Comparison of ENCODE assay signal across 17 cellular contexts in the genomic region with DNA sequence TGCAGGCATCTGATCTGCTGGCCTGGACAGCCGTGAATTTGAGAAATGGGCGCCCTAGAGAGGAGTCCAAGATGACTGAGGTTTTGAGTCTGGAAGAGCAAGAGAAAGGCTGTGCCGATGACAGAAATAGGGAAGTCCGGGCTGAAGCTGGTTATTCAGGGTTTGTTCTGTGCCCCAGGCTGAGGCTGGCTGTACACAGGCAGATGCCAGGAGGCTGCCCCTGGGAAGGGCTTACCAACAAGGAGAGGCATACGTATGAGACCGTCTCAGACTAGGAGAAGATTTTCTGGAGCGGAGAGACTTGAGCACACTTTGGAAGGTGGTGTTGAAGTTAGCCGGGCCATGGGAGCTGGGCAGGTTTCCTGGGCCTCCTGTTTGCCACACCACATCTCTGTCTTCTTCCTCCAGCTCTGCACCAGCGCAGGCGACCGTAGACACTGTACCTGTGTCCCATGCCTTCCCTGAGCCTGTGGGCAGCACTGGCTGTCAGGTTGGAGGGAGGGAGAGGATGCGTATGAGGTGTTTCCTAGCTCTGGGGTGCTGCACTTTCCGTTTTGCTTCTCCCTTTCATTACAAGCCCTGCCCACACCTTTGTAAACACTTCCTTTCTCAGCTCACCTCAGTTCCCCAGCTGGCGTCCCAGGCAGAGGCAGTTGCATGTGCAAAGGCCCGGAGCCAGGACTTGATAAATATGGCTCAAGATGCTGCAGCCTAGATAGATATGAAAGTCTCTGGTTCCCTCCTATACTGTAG.
DNase-seq lines count a peak whose midpoint lies in the region; ATAC-seq and TF ChIP-seq lines count a peak whose summit lies in the region.
"Had no signal": no experiment of that assay in that cellular context is flagged by ENCODE, and none has a peak within 500 bp of the region (broad histone marks: within the 10 kb centered on the region; RNA-seq: fewer than 3 reads in every experiment).

No MANE protein-coding gene starts in this region.

- H3K4me1 Mint-ChIP-seq in activated naive CD8-positive, alpha-beta T cell treated with anti-CD3 and anti-CD28 coated beads, Interleukin-2, amount 50 U/mL, for 24 hours: peaks cover 5% of the 10 kb centered on the region
- peaks cover 29% of the 10 kb centered on the region for H3K4me1 Mint-ChIP-seq in osteocyte (ENCODE audit: unreplicated experiment)
- H3K4me1 Mint-ChIP-seq in natural killer cell treated with Interleukin-12 subunit alpha and Interleukin-12 subunit beta and Interleukin-15 and Interleukin-18, amount 100 ng/mL, for 72 hours (ENCODE audit: low read depth in 2 of 2): peaks cover 14 to 17% of the 10 kb centered on the region in 2 donors

- peaks cover 0 to 64% (median 5%) of the 10 kb centered on the region in 11 experiments; a peak in 9 of 22 replicates for H3K36me3 ChIP-seq in BLaER1 treated with 17β-estradiol and CSF1 and Interleukin-3, amounts not matched to agents 10 nM and 100 nM
- H3K36me3 ChIP-seq: BE2C, upper lobe of left lung had no signal

- no peak overlapping the region for H3K9ac ChIP-seq in BLaER1 treated with 17β-estradiol and CSF1 and Interleukin-3, amounts not matched to agents 10 nM and 100 nM

- peak overlapping the region; percentile 75 to 97 (median 84) for H3K4me2 ChIP-seq in BLaER1 treated with 17β-estradiol and CSF1 and Interleukin-3, amounts not matched to agents 10 nM and 100 nM

- H3K4me3 ChIP-seq in BLaER1 treated with 17β-estradiol and CSF1 and Interleukin-3, amounts not matched to agents 10 nM and 100 nM: no peak overlapping the region
- H3K4me3 ChIP-seq: upper lobe of left lung had no signal

- peak; percentile 20 for ATAC-seq in activated naive CD8-positive, alpha-beta T cell treated with anti-CD3 and anti-CD28 coated beads, Interleukin-2, amount 50 U/mL, for 24 hours
- ATAC-seq in natural killer cell treated with Interleukin-12 subunit alpha and Interleukin-12 subunit beta and Interleukin-15 and Interleukin-18, amount 100 ng/mL, for 72 hours: no peak
- ATAC-seq in HG02798 (IDR thresholded peaks at IDR 0.05; ENCODE audit: poor library complexity, unreplicated experiment) (no peak), HG03025 (IDR thresholded peaks at IDR 0.05; ENCODE audit: low FRiP score, unreplicated experiment) (no peak)
- ATAC-seq: foreskin keratinocyte had no signal

- H3K27ac Mint-ChIP-seq in activated naive CD8-positive, alpha-beta T cell treated with anti-CD3 and anti-CD28 coated beads, Interleukin-2, amount 50 U/mL, for 24 hours: no peak overlapping the region
- no peak overlapping the region for H3K27ac Mint-ChIP-seq in osteocyte (ENCODE audit: unreplicated experiment)
- H3K27ac Mint-ChIP-seq in natural killer cell treated with Interleukin-12 subunit alpha and Interleukin-12 subunit beta and Interleukin-15 and Interleukin-18, amount 100 ng/mL, for 72 hours: no peak overlapping the region

- peaks cover 32 to 63% (median 42%) of the 10 kb centered on the region in 10 experiments for H3K4me1 ChIP-seq in BLaER1 treated with 17β-estradiol and CSF1 and Interleukin-3, amounts not matched to agents 10 nM and 100 nM
- H3K4me1 ChIP-seq: BE2C, foreskin keratinocyte had no signal

- no peak overlapping the region for H3K4me3 Mint-ChIP-seq in activated naive CD8-positive, alpha-beta T cell treated with anti-CD3 and anti-CD28 coated beads, Interleukin-2, amount 50 U/mL, for 24 hours
- H3K4me3 Mint-ChIP-seq in osteocyte (ENCODE audit: unreplicated experiment): no peak overlapping the region
- no peak overlapping the region for H3K4me3 Mint-ChIP-seq in natural killer cell treated with Interleukin-12 subunit alpha and Interleukin-12 subunit beta and Interleukin-15 and Interleukin-18, amount 100 ng/mL, for 72 hours

- H3K27ac ChIP-seq in BLaER1 treated with 17β-estradiol and CSF1 and Interleukin-3, amounts not matched to agents 10 nM and 100 nM: peak overlapping the region in 9 of 11 experiments; percentile 3 to 85 (median 51); a peak in 10 of 22 replicates
- H3K27ac ChIP-seq: foreskin keratinocyte, upper lobe of left lung had no signal

- no peaks in the 10 kb centered on the region for H3K27me3 Mint-ChIP-seq in activated naive CD8-positive, alpha-beta T cell treated with anti-CD3 and anti-CD28 coated beads, Interleukin-2, amount 50 U/mL, for 24 hours
- peaks cover 10% of the 10 kb centered on the region for H3K27me3 Mint-ChIP-seq in osteocyte (ENCODE audit: unreplicated experiment)
- H3K27me3 Mint-ChIP-seq in natural killer cell treated with Interleukin-12 subunit alpha and Interleukin-12 subunit beta and Interleukin-15 and Interleukin-18, amount 100 ng/mL, for 72 hours: no peaks in the 10 kb centered on the region

- TF ChIP-seq CTCF in GM13976 (IDR thresholded peaks at IDR 0.05; ENCODE audit: borderline replicate concordance, control extremely low read depth, extremely low read depth, insufficient read depth, missing control alignments): no peak
- TF ChIP-seq CTCF in osteocyte (IDR thresholded peaks at IDR 0.05): no peak

- H3K9me3 Mint-ChIP-seq in activated naive CD8-positive, alpha-beta T cell treated with anti-CD3 and anti-CD28 coated beads, Interleukin-2, amount 50 U/mL, for 24 hours: no peaks in the 10 kb centered on the region
- no peaks in the 10 kb centered on the region for H3K9me3 Mint-ChIP-seq in osteocyte (ENCODE audit: unreplicated experiment)
- H3K9me3 Mint-ChIP-seq in natural killer cell treated with Interleukin-12 subunit alpha and Interleukin-12 subunit beta and Interleukin-15 and Interleukin-18, amount 100 ng/mL, for 72 hours: no peaks in the 10 kb centered on the region

- in situ Hi-C loops in GM13976 (cut with MboI; ENCODE audit: low sequenced_read_pairs, unreplicated experiment): no loop called here

- DNase-seq in GM13976 (ENCODE audit: low spot score) (peak; percentile 46), osteocyte (ENCODE audit: extremely low spot score, unreplicated experiment) (peak; percentile 76)
- no peak for DNase-seq in activated naive CD8-positive, alpha-beta T cell treated with anti-CD3 and anti-CD28 coated beads, Interleukin-2, amount 50 U/mL, for 24 hours
- DNase-seq in natural killer cell treated with Interleukin-12 subunit alpha and Interleukin-12 subunit beta and Interleukin-15 and Interleukin-18, amount 100 ng/mL, for 72 hours (ENCODE audit: low spot score): no peak
- no peak for DNase-seq in activated CD4-positive, CD25-positive, alpha-beta regulatory T cell treated with anti-CD3 and anti-CD28 coated beads, Interleukin-2, amount 50 U/mL, for 72 hours
- DNase-seq: activated CD4-positive, alpha-beta T cell treated with anti-CD3 and anti-CD28 coated beads for 48 hours; BE2C; effector CD8-positive, alpha-beta T cell; foreskin keratinocyte; IMR-90; midbrain; NCI-H1417 treated with DMSO at 0.1 percent for 48 hours; NCI-H446 treated with DMSO at 0.1 percent for 48 hours; upper lobe of left lung had no signal

- H3K27me3 ChIP-seq in BLaER1 treated with 17β-estradiol and CSF1 and Interleukin-3, amounts not matched to agents 10 nM and 100 nM: no peaks in the 10 kb centered on the region
- H3K27me3 ChIP-seq: BE2C, upper lobe of left lung had no signal

- no peaks in the 10 kb centered on the region for H3K36me3 Mint-ChIP-seq in activated naive CD8-positive, alpha-beta T cell treated with anti-CD3 and anti-CD28 coated beads, Interleukin-2, amount 50 U/mL, for 24 hours (ENCODE audit: low read depth)
- H3K36me3 Mint-ChIP-seq in osteocyte (ENCODE audit: unreplicated experiment): no peaks in the 10 kb centered on the region
- H3K36me3 Mint-ChIP-seq in natural killer cell treated with Interleukin-12 subunit alpha and Interleukin-12 subunit beta and Interleukin-15 and Interleukin-18, amount 100 ng/mL, for 72 hours: no peaks in the 10 kb centered on the region

- H4K20me1 ChIP-seq in BLaER1 treated with 17β-estradiol and CSF1 and Interleukin-3, amounts not matched to agents 10 nM and 100 nM: peaks cover 0 to 99% (median 82%) of the 10 kb centered on the region in 11 experiments; a peak in 18 of 22 replicates

- no peaks in the 10 kb centered on the region for H3K9me3 ChIP-seq in BLaER1 treated with 17β-estradiol and CSF1 and Interleukin-3, amounts not matched to agents 10 nM and 100 nM (replicated peaks in 1 of 11)
- H3K9me3 ChIP-seq: BE2C, upper lobe of left lung had no signal

Comparison
In these comparisons a context has a peak if more than half of its experiments do, and no peak if none do; other contexts are left out.
1. DNase-seq: peak in GM13976 (single experiment) and osteocyte (single experiment); none in activated naive CD8-positive, alpha-beta T cell treated with anti-CD3 and anti-CD28 coated beads, Interleukin-2, amount 50 U/mL, for 24 hours (single experiment), natural killer cell treated with Interleukin-12 subunit alpha and Interleukin-12 subunit beta and Interleukin-15 and Interleukin-18, amount 100 ng/mL, for 72 hours (single experiment) and activated CD4-positive, CD25-positive, alpha-beta regulatory T cell treated with anti-CD3 and anti-CD28 coated beads, Interleukin-2, amount 50 U/mL, for 72 hours (single experiment).